15 cellular contexts compared by ENCODE assay signal in the genomic region with DNA sequence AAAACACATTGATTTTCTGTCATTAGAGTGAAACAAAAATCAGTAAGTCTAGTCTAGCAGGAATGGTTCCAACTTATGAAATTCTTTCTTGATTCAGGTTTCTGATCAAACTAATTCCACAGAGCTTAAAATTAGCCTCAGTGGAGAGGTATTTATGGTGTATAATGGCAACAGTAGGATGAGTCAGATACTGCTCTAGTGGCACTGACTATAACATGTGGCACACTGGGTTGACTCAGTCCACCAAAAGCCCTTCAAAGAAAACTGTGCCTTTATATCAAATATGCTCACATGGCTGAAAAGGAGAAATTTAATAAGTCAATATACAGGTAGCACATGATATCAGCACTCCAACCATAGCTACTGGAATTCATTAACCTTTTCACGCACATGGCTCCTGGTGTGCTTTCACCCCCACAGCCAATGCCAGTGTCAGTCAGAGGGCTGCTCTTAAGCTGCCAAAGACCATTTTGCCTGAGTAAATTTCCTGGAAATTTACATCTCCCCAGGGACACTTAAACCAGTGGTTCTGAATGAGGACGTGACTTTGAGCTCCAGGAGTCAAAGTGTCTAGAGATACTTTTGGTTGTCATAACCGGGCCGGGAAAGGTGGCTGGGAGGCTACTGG. TPM values are rescaled to one million over a fixed set of nuclear protein-coding genes. Genes with fewer than 3 reads are reported as not detected.
DNase-seq lines count a peak whose midpoint lies in the region; ATAC-seq and TF ChIP-seq lines count a peak whose summit lies in the region.
"Had no signal": no experiment of that assay in that cellular context is flagged by ENCODE, and none has a peak within 500 bp of the region (broad histone marks: within the 10 kb centered on the region; RNA-seq: fewer than 3 reads in every experiment).

No MANE protein-coding gene starts in this region.

- no peak for DNase-seq in activated naive CD8-positive, alpha-beta T cell treated with anti-CD3 and anti-CD28 coated beads, Interleukin-2, amount 50 U/mL, for 24 hours
- DNase-seq in activated naive CD8-positive, alpha-beta T cell treated with anti-CD3 and anti-CD28 coated beads for 36 hours: no peak
- DNase-seq in HS-5 (ENCODE audit: low read depth): peak; percentile 13
- DNase-seq in epithelial cell of esophagus (ENCODE audit: low read depth): peak; percentile 54
- no peak for DNase-seq in stimulated activated effector memory CD8-positive, alpha-beta T cell treated with anti-CD3 and anti-CD28 coated beads, Interleukin-12 subunit alpha, Interleukin-12 subunit beta, amount 100 ng/mL, for 72 hours (ENCODE audit: low spot score in 2 of 2)
- no peak for DNase-seq in GM19240 (ENCODE audit: insufficient read length, low spot score)
- DNase-seq in activated naive CD4-positive, alpha-beta T cell treated with Interleukin-2 at 50 U/mL for 16 hours: no peak
- no peak for DNase-seq in iPS-NIHi11 (ENCODE audit: low spot score)
- DNase-seq: activated CD4-positive, alpha-beta T cell treated with anti-CD3 and anti-CD28 coated beads for 48 hours; activated T-cell treated with anti-CD3 and anti-CD28 coated beads, Interleukin-2, amount 50 U/mL, for 72 hours; anterior cingulate cortex; EL; NCI-H524 treated with DMSO at 0.1 percent for 48 hours; tibial artery had no signal

- TF ChIP-seq CTCF in epithelial cell of esophagus (IDR thresholded peaks at IDR 0.05; ENCODE audit: insufficient read depth, low read depth, low read length, missing control alignments): no peak

- no peak overlapping the region for H3K4me3 Mint-ChIP-seq in activated naive CD8-positive, alpha-beta T cell treated with anti-CD3 and anti-CD28 coated beads, Interleukin-2, amount 50 U/mL, for 24 hours
- H3K4me3 Mint-ChIP-seq in activated naive CD8-positive, alpha-beta T cell treated with anti-CD3 and anti-CD28 coated beads for 36 hours: no peak overlapping the region
- H3K4me3 Mint-ChIP-seq in stimulated activated effector memory CD8-positive, alpha-beta T cell treated with anti-CD3 and anti-CD28 coated beads, Interleukin-12 subunit alpha, Interleukin-12 subunit beta, amount 100 ng/mL, for 72 hours: no peak overlapping the region
- H3K4me3 Mint-ChIP-seq: activated T-cell treated with anti-CD3 and anti-CD28 coated beads, Interleukin-2, amount 50 U/mL, for 72 hours had no signal

- H3K36me3 Mint-ChIP-seq in activated naive CD8-positive, alpha-beta T cell treated with anti-CD3 and anti-CD28 coated beads, Interleukin-2, amount 50 U/mL, for 24 hours (ENCODE audit: low read depth): no peaks in the 10 kb centered on the region
- H3K36me3 Mint-ChIP-seq in activated naive CD8-positive, alpha-beta T cell treated with anti-CD3 and anti-CD28 coated beads for 36 hours: peaks cover 8% of the 10 kb centered on the region
- no peaks in the 10 kb centered on the region for H3K36me3 Mint-ChIP-seq in stimulated activated effector memory CD8-positive, alpha-beta T cell treated with anti-CD3 and anti-CD28 coated beads, Interleukin-12 subunit alpha, Interleukin-12 subunit beta, amount 100 ng/mL, for 72 hours

- no peak overlapping the region for H3K4me3 ChIP-seq in epithelial cell of esophagus (ENCODE audit: low read length)
- H3K4me3 ChIP-seq: K562, tibial artery had no signal

- ATAC-seq in activated naive CD8-positive, alpha-beta T cell treated with anti-CD3 and anti-CD28 coated beads, Interleukin-2, amount 50 U/mL, for 24 hours: peak; percentile 54
- peak; percentile 75 for ATAC-seq in stimulated activated effector memory CD8-positive, alpha-beta T cell treated with anti-CD3 and anti-CD28 coated beads, Interleukin-12 subunit alpha, Interleukin-12 subunit beta, amount 100 ng/mL, for 72 hours
- ATAC-seq: K562 had no signal

- no peaks in the 10 kb centered on the region for H3K9me3 Mint-ChIP-seq in activated naive CD8-positive, alpha-beta T cell treated with anti-CD3 and anti-CD28 coated beads, Interleukin-2, amount 50 U/mL, for 24 hours
- no peaks in the 10 kb centered on the region for H3K9me3 Mint-ChIP-seq in activated naive CD8-positive, alpha-beta T cell treated with anti-CD3 and anti-CD28 coated beads for 36 hours
- H3K9me3 Mint-ChIP-seq in stimulated activated effector memory CD8-positive, alpha-beta T cell treated with anti-CD3 and anti-CD28 coated beads, Interleukin-12 subunit alpha, Interleukin-12 subunit beta, amount 100 ng/mL, for 72 hours: no peaks in the 10 kb centered on the region

- peak overlapping the region; percentile 26 for H3K27ac Mint-ChIP-seq in activated naive CD8-positive, alpha-beta T cell treated with anti-CD3 and anti-CD28 coated beads, Interleukin-2, amount 50 U/mL, for 24 hours
- H3K27ac Mint-ChIP-seq in activated naive CD8-positive, alpha-beta T cell treated with anti-CD3 and anti-CD28 coated beads for 36 hours: no peak overlapping the region
- no peak overlapping the region for H3K27ac Mint-ChIP-seq in stimulated activated effector memory CD8-positive, alpha-beta T cell treated with anti-CD3 and anti-CD28 coated beads, Interleukin-12 subunit alpha, Interleukin-12 subunit beta, amount 100 ng/mL, for 72 hours
- H3K27ac Mint-ChIP-seq: activated T-cell treated with anti-CD3 and anti-CD28 coated beads, Interleukin-2, amount 50 U/mL, for 72 hours had no signal

- H3K27me3 Mint-ChIP-seq in activated naive CD8-positive, alpha-beta T cell treated with anti-CD3 and anti-CD28 coated beads, Interleukin-2, amount 50 U/mL, for 24 hours: no peaks in the 10 kb centered on the region
- H3K27me3 Mint-ChIP-seq in activated naive CD8-positive, alpha-beta T cell treated with anti-CD3 and anti-CD28 coated beads for 36 hours: no peaks in the 10 kb centered on the region

- no peaks in the 10 kb centered on the region for H3K4me1 Mint-ChIP-seq in activated naive CD8-positive, alpha-beta T cell treated with anti-CD3 and anti-CD28 coated beads, Interleukin-2, amount 50 U/mL, for 24 hours
- no peaks in the 10 kb centered on the region for H3K4me1 Mint-ChIP-seq in activated naive CD8-positive, alpha-beta T cell treated with anti-CD3 and anti-CD28 coated beads for 36 hours
- H3K4me1 Mint-ChIP-seq in stimulated activated effector memory CD8-positive, alpha-beta T cell treated with anti-CD3 and anti-CD28 coated beads, Interleukin-12 subunit alpha, Interleukin-12 subunit beta, amount 100 ng/mL, for 72 hours: no peaks in the 10 kb centered on the region

RNA-seq across cellular contexts. Expression of a gene that starts 21.7 kb away (rescaled TPM):
- total RNA-seq in activated naive CD8-positive, alpha-beta T cell treated with anti-CD3 and anti-CD28 coated beads for 36 hours: under 1 TPM; 0.18 to 0.27 TPM

Comparison
In these comparisons a context has a peak if more than half of its experiments do, and no peak if none do; other contexts are left out.
1. DNase-seq: peak in HS-5 (single experiment) and epithelial cell of esophagus (single experiment); none in activated naive CD8-positive, alpha-beta T cell treated with anti-CD3 and anti-CD28 coated beads, Interleukin-2, amount 50 U/mL, for 24 hours (single experiment), activated naive CD8-positive, alpha-beta T cell treated with anti-CD3 and anti-CD28 coated beads for 36 hours (single experiment), stimulated activated effector memory CD8-positive, alpha-beta T cell treated with anti-CD3 and anti-CD28 coated beads, Interleukin-12 subunit alpha, Interleukin-12 subunit beta, amount 100 ng/mL, for 72 hours (0 of 2), GM19240 (single experiment), activated naive CD4-positive, alpha-beta T cell treated with Interleukin-2 at 50 U/mL for 16 hours (single experiment) and iPS-NIHi11 (single experiment).